ENCODE assay signal across 10 cellular contexts in genomic region chr16:24993722-24994686, GRCh38. TPM values are rescaled to one million over a fixed set of nuclear protein-coding genes. Genes with fewer than 3 reads are reported as not detected.
DNase-seq lines count a peak whose midpoint lies in the region; ATAC-seq and TF ChIP-seq lines count a peak whose summit lies in the region.
"Had no signal": no experiment of that assay in that cellular context is flagged by ENCODE, and none has a peak within 500 bp of the region (broad histone marks: within the 10 kb centered on the region; RNA-seq: fewer than 3 reads in every experiment).

No MANE protein-coding gene starts in this region.

- TF ChIP-seq CTCF in omental fat pad (IDR thresholded peaks at IDR 0.05) = no peak

- DNase-seq in Daoy (ENCODE audit: low read depth) (peak; percentile 86), RPMI7951 (ENCODE audit: low read depth) (peak; percentile 88), omental fat pad (ENCODE audit: low spot score) (no peak), NCI-H2227 (lab: John Stamatoyannopoulos, UW; ENCODE audit: unreplicated experiment) (no peak), GM19238 (ENCODE audit: insufficient read length, low spot score) (no peak), NCI-H1092 (lab: John Stamatoyannopoulos, UW) (no peak), DMS153 (lab: John Stamatoyannopoulos, UW) (no peak)
- DNase-seq: activated CD4-positive, alpha-beta T cell treated with anti-CD3 and anti-CD28 coated beads, Interleukin-2, amount 50 U/mL, for 48 hours; NCI-H1930 had no signal

- ATAC-seq in esophagus mucosa = peak; percentile 83
- ATAC-seq in omental fat pad (ENCODE audit: low FRiP score) = peak; percentile 53

RNA-seq across cellular contexts. Expression of gene ARHGAP17, which starts 21.2 kb away (rescaled TPM):
- total RNA-seq in Daoy (2014; rRNA removed; shearing (Covaris generic)) = 16.1 and 17.8 TPM in 2 replicates
- 19.8 and 23.4 TPM in 2 replicates for total RNA-seq in RPMI7951 (2014; rRNA removed; shearing (Covaris generic))
- 33.0 TPM for total RNA-seq in esophagus mucosa
- total RNA-seq in omental fat pad = 10 to 100 TPM; 42.6 to 86.8 (median 58.6) TPM

Comparison
In these comparisons a context has a peak if more than half of its experiments do, and no peak if none do; other contexts are left out.
1. DNase-seq: peak in Daoy (single experiment) and RPMI7951 (single experiment); none in omental fat pad (single experiment), NCI-H2227 (single experiment), GM19238 (single experiment), NCI-H1092 (single experiment) and DMS153 (single experiment).